1 cellular context compared by ENCODE assay signal in the genomic region with DNA sequence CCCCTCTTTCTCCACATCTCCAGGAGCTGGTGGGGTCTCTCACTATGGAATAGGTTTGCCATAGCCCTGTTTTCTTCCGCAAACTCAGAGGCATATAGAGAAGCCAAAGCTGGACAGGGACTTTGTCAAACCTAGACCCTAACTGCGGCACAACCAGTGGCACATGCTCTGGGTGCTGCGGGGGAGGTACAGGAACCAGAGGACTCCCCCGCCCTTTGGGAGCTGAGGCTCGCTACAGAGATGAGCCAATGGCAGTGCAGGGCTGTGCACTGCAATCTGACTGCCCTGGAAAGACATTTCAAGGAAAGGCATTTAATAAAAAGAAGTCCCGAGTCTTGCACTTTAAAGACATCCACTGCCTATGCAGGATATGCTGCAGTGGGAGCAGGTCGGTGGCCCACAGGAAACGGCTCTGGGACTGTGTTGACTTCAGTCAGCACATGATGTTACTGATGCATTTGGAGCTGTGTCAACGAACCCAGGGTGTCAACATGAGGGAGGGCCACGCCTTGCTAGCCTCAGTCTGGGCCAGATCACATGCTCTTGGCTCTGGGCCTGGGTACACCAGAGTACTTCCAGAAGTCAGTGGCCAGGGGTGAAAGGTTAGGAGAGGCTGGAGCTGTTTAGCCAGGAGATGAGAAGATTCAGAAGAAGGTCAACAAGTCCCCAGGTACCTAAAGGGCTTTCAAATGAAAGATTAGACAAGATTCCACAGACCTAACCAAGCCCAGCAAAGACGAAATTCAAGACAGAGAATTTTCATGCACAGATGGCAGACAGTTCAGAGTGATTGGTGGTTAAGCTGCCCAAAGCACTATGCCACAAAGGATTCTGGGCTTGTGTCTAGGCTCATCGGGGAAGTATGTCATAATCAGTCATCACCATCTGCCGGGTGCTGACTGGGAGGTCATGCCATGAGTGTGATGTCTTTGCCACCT.
TF ChIP-seq lines count a peak whose summit lies in the region.

No MANE protein-coding gene starts in this region.

TF ChIP-seq in K562, 482 proteins besides CTCF, POLR2A, EP300 and RAD21 (continued from another document):
- TF ChIP-seq, protein P1, sequence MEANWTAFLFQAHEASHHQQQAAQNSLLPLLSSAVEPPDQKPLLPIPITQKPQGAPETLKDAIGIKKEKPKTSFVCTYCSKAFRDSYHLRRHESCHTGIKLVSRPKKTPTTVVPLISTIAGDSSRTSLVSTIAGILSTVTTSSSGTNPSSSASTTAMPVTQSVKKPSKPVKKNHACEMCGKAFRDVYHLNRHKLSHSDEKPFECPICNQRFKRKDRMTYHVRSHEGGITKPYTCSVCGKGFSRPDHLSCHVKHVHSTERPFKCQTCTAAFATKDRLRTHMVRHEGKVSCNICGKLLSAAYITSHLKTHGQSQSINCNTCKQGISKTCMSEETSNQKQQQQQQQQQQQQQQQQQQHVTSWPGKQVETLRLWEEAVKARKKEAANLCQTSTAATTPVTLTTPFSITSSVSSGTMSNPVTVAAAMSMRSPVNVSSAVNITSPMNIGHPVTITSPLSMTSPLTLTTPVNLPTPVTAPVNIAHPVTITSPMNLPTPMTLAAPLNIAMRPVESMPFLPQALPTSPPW (CRISPR knock-in tag; IDR thresholded peaks at IDR 0.05): peak; percentile 34; the same call in 1 of the 2 replicates
- no peak for TF ChIP-seq SRSF3 (IDR thresholded peaks at IDR 0.05; ENCODE audit: insufficient read depth, low read length)
- TF ChIP-seq RHOXF2B (CRISPR knock-in tag; conservative IDR thresholded peaks at IDR 0.05): no peak
- TF ChIP-seq CBFA2T3 (IDR thresholded peaks at IDR 0.05): peak; percentile 37; the same call in 1 of the 2 replicates
- no peak for TF ChIP-seq CAMTA2 (CRISPR knock-in tag; conservative IDR thresholded peaks at IDR 0.05)
- TF ChIP-seq ETV1 (tag; conservative IDR thresholded peaks at IDR 0.05; ENCODE audit: low read depth): peak; percentile 37
- TF ChIP-seq DMBX1 (CRISPR knock-in tag; IDR thresholded peaks at IDR 0.05; ENCODE audit: borderline replicate concordance): peak; percentile 65; the same call in 1 of the 2 replicates
- TF ChIP-seq ZBTB33 (CRISPR knock-in tag; IDR thresholded peaks at IDR 0.05): no peak
- TF ChIP-seq E2F6 (IDR thresholded peaks at IDR 0.05; ENCODE audit: borderline replicate concordance in 1 of 2, extremely low read depth in 1 of 2, insufficient read depth in 1 of 2, insufficient read length in 1 of 2, low read depth in 1 of 2, low read length in 1 of 2, poor library complexity in 1 of 2, severe bottlenecking in 1 of 2): peak in 1 of 2 experiments; percentile 86
- no peak for TF ChIP-seq TSC22D4 (tag; IDR thresholded peaks at IDR 0.05)
TF ChIP-seq in K562: peak in this region for 50.
